Comparison of ENCODE assay signal across 17 cellular contexts in the genomic region with DNA sequence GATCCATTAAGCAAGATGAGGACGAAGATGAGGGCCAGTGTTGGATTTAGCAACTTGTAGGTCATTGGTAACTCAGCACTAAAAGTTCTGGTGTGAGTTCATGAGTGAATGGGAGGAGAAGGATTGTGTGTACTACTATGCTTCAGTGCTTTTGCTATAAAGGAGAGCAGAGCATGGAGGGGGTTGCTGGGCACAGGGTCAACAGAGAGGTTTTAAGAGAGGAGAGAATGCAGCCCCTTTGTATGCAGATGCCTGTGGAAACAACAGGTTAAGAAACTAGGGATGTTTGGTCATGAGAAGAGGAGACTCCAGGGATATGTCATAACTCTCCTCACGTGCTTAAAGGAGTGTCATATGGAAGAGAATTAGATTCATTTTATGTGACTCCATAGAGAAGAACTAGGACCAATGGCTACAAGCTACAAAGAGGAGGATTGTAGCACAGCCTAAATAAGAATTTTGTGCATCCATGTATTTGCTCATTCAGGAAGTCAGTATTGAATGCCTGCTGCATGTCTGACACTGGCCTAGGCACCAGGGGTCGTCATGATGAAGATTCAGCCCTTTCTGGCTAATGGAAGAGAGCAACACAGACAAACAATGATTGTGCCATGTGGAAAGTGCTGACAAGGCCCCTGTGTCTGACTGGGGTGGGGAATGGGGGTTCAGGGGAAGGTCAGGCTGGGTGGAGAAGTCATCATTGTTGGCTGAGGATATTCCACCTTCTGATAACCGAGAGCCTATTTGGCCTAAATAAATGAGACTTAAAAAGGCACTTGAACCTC. TPM values are rescaled to one million over a fixed set of nuclear protein-coding genes. Genes with fewer than 3 reads are reported as not detected.
DNase-seq lines count a peak whose midpoint lies in the region; ATAC-seq, FAIRE-seq and TF ChIP-seq lines count a peak whose summit lies in the region.
"Had no signal": no experiment of that assay in that cellular context is flagged by ENCODE, and none has a peak within 500 bp of the region (broad histone marks: within the 10 kb centered on the region; RNA-seq: fewer than 3 reads in every experiment).

No MANE protein-coding gene starts in this region.

- H3K9ac ChIP-seq in astrocyte (ENCODE audit: low read length) (no peak overlapping the region), neural progenitor cell (no peak overlapping the region)

- TF ChIP-seq CTCF in astrocyte (IDR thresholded peaks at IDR 0.05; ENCODE audit: insufficient read depth, low read depth, low read length) (no peak), neural progenitor cell (IDR thresholded peaks at IDR 0.05) (no peak), tibial nerve (IDR thresholded peaks at IDR 0.05) (no peak)

- no peak overlapping the region for H3K4me2 ChIP-seq in astrocyte (ENCODE audit: low read length)
- H3K4me2 ChIP-seq in neural progenitor cell = peak overlapping the region; percentile 46
- H3K4me2 ChIP-seq: A549 had no signal

- no peaks in the 10 kb centered on the region for H3K27me3 Mint-ChIP-seq in astrocyte (ENCODE audit: low read depth, unreplicated experiment)
- H3K27me3 Mint-ChIP-seq in neural progenitor cell (ENCODE audit: insufficient read depth, low read depth) = peaks cover 8% of the 10 kb centered on the region

- H3K27me3 ChIP-seq in astrocyte (ENCODE audit: insufficient read depth, low read length) (no peaks in the 10 kb centered on the region), neural progenitor cell (no peaks in the 10 kb centered on the region), tibial nerve (no peaks in the 10 kb centered on the region)

- H3F3A ChIP-seq in neural progenitor cell (ENCODE audit: low read depth) = peaks cover 30% of the 10 kb centered on the region

- H3K4me3 ChIP-seq in astrocyte (ENCODE audit: insufficient read depth, low read depth, low read length) (no peak overlapping the region), neural progenitor cell (no peak overlapping the region), tibial nerve (no peak overlapping the region)
- H3K4me3 ChIP-seq: A549 had no signal

- H3K9me3 Mint-ChIP-seq in astrocyte (ENCODE audit: unreplicated experiment) (no peaks in the 10 kb centered on the region), neural progenitor cell (no peaks in the 10 kb centered on the region)
- H3K9me3 Mint-ChIP-seq: CD14-positive monocyte; CD8-positive, alpha-beta T cell; IgD-negative memory B cell had no signal

- H3K36me3 ChIP-seq in astrocyte (ENCODE audit: insufficient read depth, low read length) = no peaks in the 10 kb centered on the region
- H3K36me3 ChIP-seq in neural progenitor cell = no peaks in the 10 kb centered on the region
- peaks cover 0 to 8% (median 0%) of the 10 kb centered on the region in 3 donors for H3K36me3 ChIP-seq in tibial nerve

- H3K27ac ChIP-seq in astrocyte (ENCODE audit: low read depth, low read length) (no peak overlapping the region), neural progenitor cell (no peak overlapping the region), tibial nerve (no peak overlapping the region)
- H3K27ac ChIP-seq: A549 had no signal

- H3K27ac Mint-ChIP-seq in astrocyte (ENCODE audit: unreplicated experiment) = no peak overlapping the region
- H3K27ac Mint-ChIP-seq in neural progenitor cell = peak overlapping the region; percentile 62
- H3K27ac Mint-ChIP-seq: CD14-positive monocyte; CD8-positive, alpha-beta T cell; IgD-negative memory B cell had no signal

- 30 to 35% methylated on average over 4 of the region's 4 CpGs for WGBS in tibial nerve, 2 donors

- no peak for FAIRE-seq in astrocyte (lab: Jason Lieb, UNC)
- FAIRE-seq: A549, GM12892, GM19239 had no signal

- H3K36me3 Mint-ChIP-seq in astrocyte (ENCODE audit: low read depth, unreplicated experiment) (peaks cover 18% of the 10 kb centered on the region), neural progenitor cell (peaks cover 7% of the 10 kb centered on the region)
- H3K36me3 Mint-ChIP-seq: CD14-positive monocyte; CD8-positive, alpha-beta T cell; IgD-negative memory B cell had no signal

- H3K4me1 Mint-ChIP-seq in astrocyte (ENCODE audit: low read depth, unreplicated experiment) (peaks cover 41% of the 10 kb centered on the region), neural progenitor cell (peaks cover 49% of the 10 kb centered on the region)
- H3K4me1 Mint-ChIP-seq: CD14-positive monocyte had no signal

- H3K4me1 ChIP-seq in astrocyte (ENCODE audit: insufficient read depth, low read length) (peaks cover 16% of the 10 kb centered on the region), neural progenitor cell (peaks cover 67% of the 10 kb centered on the region), tibial nerve (peaks cover 4 to 77% (median 25%) of the 10 kb centered on the region in 4 donors)
- H3K4me1 ChIP-seq: A549 had no signal

- H3K79me2 ChIP-seq in astrocyte (ENCODE audit: insufficient read depth, low read length) (peaks cover 91% of the 10 kb centered on the region), neural progenitor cell (ENCODE audit: low read depth) (peaks cover 92% of the 10 kb centered on the region)

- no peak for ATAC-seq in HG03439 (IDR thresholded peaks at IDR 0.05; ENCODE audit: unreplicated experiment)
- ATAC-seq: A549; CD8-positive, alpha-beta T cell; HCT116 had no signal

- DNase-seq in astrocyte (ENCODE audit: low read depth) (no peak), left kidney (ENCODE audit: low read depth, low spot score) (peak; percentile 72), neural progenitor cell (ENCODE audit: low spot score) (no peak), NOMO-1 treated with DMSO at 0.1 percent for 48 hours (lab: John Stamatoyannopoulos, UW; ENCODE audit: unreplicated experiment) (no peak), iPS-NIHi11 (ENCODE audit: low spot score) (no peak), tibial nerve (ENCODE audit: low spot score in 2 of 2) (no peak)
- DNase-seq: Caco-2; CD8-positive, alpha-beta T cell; DND-41; GDM1 had no signal

- H3K9me3 ChIP-seq in astrocyte (ENCODE audit: insufficient read depth, low read depth, low read length) (no peaks in the 10 kb centered on the region), neural progenitor cell (ENCODE audit: low read depth) (no peaks in the 10 kb centered on the region), tibial nerve (no peaks in the 10 kb centered on the region)
- H3K9me3 ChIP-seq: A549, Caco-2 had no signal

- H4K20me1 ChIP-seq in astrocyte (ENCODE audit: insufficient read depth, low read length) (peaks cover 96% of the 10 kb centered on the region), neural progenitor cell (ENCODE audit: low read depth) (peaks cover 86% of the 10 kb centered on the region)

- TF ChIP-seq POLR2A in tibial nerve (IDR thresholded peaks at IDR 0.05) = no peak

- no peak overlapping the region for H2AFZ ChIP-seq in astrocyte (ENCODE audit: low read depth, low read length)
- H2AFZ ChIP-seq in neural progenitor cell (replicated peaks) = no peak overlapping the region

- H3K4me3 Mint-ChIP-seq in astrocyte (ENCODE audit: unreplicated experiment) = peak overlapping the region; percentile 37
- no peak overlapping the region for H3K4me3 Mint-ChIP-seq in neural progenitor cell
- H3K4me3 Mint-ChIP-seq: CD14-positive monocyte; CD8-positive, alpha-beta T cell had no signal

- TF ChIP-seq EP300 in tibial nerve (IDR thresholded peaks at IDR 0.05) = no peak

RNA-seq across cellular contexts. Expression of gene KIRREL1, which starts 53.5 kb away (rescaled TPM):
- total RNA-seq in astrocyte (195 and 231 TPM in 2 replicates), neural progenitor cell (ENCODE audit: low replicate concordance) (39.5 and 70.7 TPM in 2 replicates), tibial nerve (10 to 100 TPM; 47.1 to 60.6 (median 50.7) TPM)
- total RNA-seq: CD8-positive, alpha-beta T cell had no signal
